In genomic region chr22:45159652-45160462, GRCh38 we compare ENCODE assay signal across 12 cellular contexts. TPM values are rescaled to one million over a fixed set of nuclear protein-coding genes. Genes with fewer than 3 reads are reported as not detected.
DNase-seq lines count a peak whose midpoint lies in the region; ATAC-seq, FAIRE-seq and TF ChIP-seq lines count a peak whose summit lies in the region.
"Had no signal": no experiment of that assay in that cellular context is flagged by ENCODE, and none has a peak within 500 bp of the region (broad histone marks: within the 10 kb centered on the region; RNA-seq: fewer than 3 reads in every experiment).

No MANE protein-coding gene starts in this region.

- 26% methylated on average over 5 of the region's 5 CpGs for WGBS in upper lobe of left lung, 2 donors

- H3K9ac ChIP-seq in kidney (ENCODE audit: low read length in 2 of 2): no peak overlapping the region

- intact Hi-C loops in kidney (cut with DNase I): no loop called here

- no peaks in the 10 kb centered on the region for H3K27me3 Mint-ChIP-seq in activated naive CD4-positive, alpha-beta T cell treated with anti-CD3 and anti-CD28 coated beads, Interleukin-2, amount 50 U/mL, for 24 hours
- H3K27me3 Mint-ChIP-seq: B cell; stimulated activated naive B cell treated with anti-CD40 and anti-IgM and Interleukin-4, amounts not matched to agents 10 μg/mL and 1 μg/mL and 100 μg/mL, for 72 hours had no signal

- DNase-seq in activated naive CD4-positive, alpha-beta T cell treated with anti-CD3 and anti-CD28 coated beads, Interleukin-2, amount 50 U/mL, for 72 hours (ENCODE audit: low spot score in 2 of 2): no peak
- DNase-seq in kidney (no peak), upper lobe of left lung (no peak), islet precursor cell (no peak)
- no peak for DNase-seq in stimulated activated CD4-positive, alpha-beta T cell treated with anti-CD3 and anti-CD28 coated beads, Interleukin-15, amount 100 ng/mL, for 24 hours
- DNase-seq: activated effector memory CD4-positive, alpha-beta T cell treated with Interleukin-2 at 50 U/mL for 16 hours; GOT3; stimulated activated naive B cell treated with anti-CD40 and anti-IgM and Interleukin-4, amounts not matched to agents 10 μg/mL and 1 μg/mL and 100 μg/mL, for 72 hours had no signal

- no peaks in the 10 kb centered on the region for H3K9me3 Mint-ChIP-seq in activated naive CD4-positive, alpha-beta T cell treated with anti-CD3 and anti-CD28 coated beads, Interleukin-2, amount 50 U/mL, for 24 hours
- no peaks in the 10 kb centered on the region for H3K9me3 Mint-ChIP-seq in activated naive CD4-positive, alpha-beta T cell treated with anti-CD3 and anti-CD28 coated beads, Interleukin-2, amount 50 U/mL, for 72 hours
- H3K9me3 Mint-ChIP-seq: stimulated activated naive B cell treated with anti-CD40 and anti-IgM and Interleukin-4, amounts not matched to agents 10 μg/mL and 1 μg/mL and 100 μg/mL, for 72 hours had no signal

- H3K4me1 Mint-ChIP-seq in activated naive CD4-positive, alpha-beta T cell treated with anti-CD3 and anti-CD28 coated beads, Interleukin-2, amount 50 U/mL, for 24 hours: peaks cover 25% of the 10 kb centered on the region

- peaks cover 16% of the 10 kb centered on the region for H3K36me3 Mint-ChIP-seq in activated naive CD4-positive, alpha-beta T cell treated with anti-CD3 and anti-CD28 coated beads, Interleukin-2, amount 50 U/mL, for 24 hours
- H3K36me3 Mint-ChIP-seq in activated naive CD4-positive, alpha-beta T cell treated with anti-CD3 and anti-CD28 coated beads, Interleukin-2, amount 50 U/mL, for 72 hours: peaks cover 26% of the 10 kb centered on the region in 2 donors

- H3K36me3 ChIP-seq in kidney (ENCODE audit: control insufficient read depth in 1 of 2, insufficient read depth in 2 of 2, low read length in 2 of 2): no peaks in the 10 kb centered on the region
- H3K36me3 ChIP-seq in upper lobe of left lung: peaks cover 0 to 17% (median 0%) of the 10 kb centered on the region in 4 donors

- H3K27me3 ChIP-seq in upper lobe of left lung: no peaks in the 10 kb centered on the region

- H3K4me3 ChIP-seq in WI38 (ENCODE audit: low read depth, low read length) (no peak overlapping the region), kidney (ENCODE audit: low read length in 2 of 2) (no peak overlapping the region), upper lobe of left lung (no peak overlapping the region)

- no peak for TF ChIP-seq POLR2A in upper lobe of left lung (IDR thresholded peaks at IDR 0.05)

- ATAC-seq in activated naive CD4-positive, alpha-beta T cell treated with anti-CD3 and anti-CD28 coated beads, Interleukin-2, amount 50 U/mL, for 72 hours: no peak
- no peak for ATAC-seq in upper lobe of left lung (ENCODE audit: low FRiP score in 2 of 2)
- ATAC-seq in GM18520 (IDR thresholded peaks at IDR 0.05; ENCODE audit: unreplicated experiment): no peak
- ATAC-seq: stimulated activated naive B cell treated with anti-CD40 and anti-IgM and Interleukin-4, amounts not matched to agents 10 μg/mL and 1 μg/mL and 100 μg/mL, for 72 hours had no signal

- peak overlapping the region; percentile 43 for H3K4me3 Mint-ChIP-seq in activated naive CD4-positive, alpha-beta T cell treated with anti-CD3 and anti-CD28 coated beads, Interleukin-2, amount 50 U/mL, for 24 hours
- H3K4me3 Mint-ChIP-seq: B cell; stimulated activated naive B cell treated with anti-CD40 and anti-IgM and Interleukin-4, amounts not matched to agents 10 μg/mL and 1 μg/mL and 100 μg/mL, for 72 hours had no signal

- TF ChIP-seq CTCF in WI38 (IDR thresholded peaks at IDR 0.05; ENCODE audit: low read depth, low read length): 0 out of 2 replicates have a peak, but pooled peaks have one; percentile 4
- TF ChIP-seq CTCF in kidney (IDR thresholded peaks at IDR 0.05; ENCODE audit: borderline replicate concordance, extremely low read depth, insufficient read depth): no peak
- peak in 4 of 6 experiments; percentile 18 to 49 (median 32) for TF ChIP-seq CTCF in upper lobe of left lung (IDR thresholded peaks at IDR 0.05)

- H3K4me1 ChIP-seq in kidney (ENCODE audit: control insufficient read depth in 1 of 2, insufficient read depth in 1 of 2, low read depth in 1 of 2, low read length in 2 of 2) (peaks cover 12 to 20% of the 10 kb centered on the region in 2 donors), upper lobe of left lung (peaks cover 31 to 57% (median 34%) of the 10 kb centered on the region in 4 donors)

- H3K9me3 ChIP-seq in kidney (ENCODE audit: control insufficient read depth in 1 of 2, low read length in 2 of 2) (no peaks in the 10 kb centered on the region), upper lobe of left lung (no peaks in the 10 kb centered on the region)

- no peak overlapping the region for H3K27ac Mint-ChIP-seq in activated naive CD4-positive, alpha-beta T cell treated with anti-CD3 and anti-CD28 coated beads, Interleukin-2, amount 50 U/mL, for 24 hours
- no peak overlapping the region for H3K27ac Mint-ChIP-seq in activated naive CD4-positive, alpha-beta T cell treated with anti-CD3 and anti-CD28 coated beads, Interleukin-2, amount 50 U/mL, for 72 hours
- H3K27ac Mint-ChIP-seq: B cell; stimulated activated naive B cell treated with anti-CD40 and anti-IgM and Interleukin-4, amounts not matched to agents 10 μg/mL and 1 μg/mL and 100 μg/mL, for 72 hours had no signal

- no peak for FAIRE-seq in kidney (lab: Jason Lieb, UNC)

- H3K27ac ChIP-seq in kidney (ENCODE audit: low read depth in 2 of 2, low read length in 2 of 2) (peak overlapping the region; percentile 32 to 62), upper lobe of left lung (peak overlapping the region; percentile 73 to 88 (median 80))

- no peak for TF ChIP-seq EP300 in upper lobe of left lung (IDR thresholded peaks at IDR 0.05)

RNA-seq across cellular contexts. Expression of gene NUP50, which starts 3.9 kb away (rescaled TPM):
- total RNA-seq in activated naive CD4-positive, alpha-beta T cell treated with anti-CD3 and anti-CD28 coated beads, Interleukin-2, amount 50 U/mL, for 72 hours: 100 to 1,000 TPM; 152 to 159 TPM
- total RNA-seq in kidney: 64.2 TPM
- 11.3 TPM for polyA plus RNA-seq in kidney (ENCODE audit: insufficient read depth, low read depth, low replicate concordance)
- 100 to 1,000 TPM in 1 of 6 donors, 10 to 100 TPM in 5; 57.9 to 115 (median 66.7) TPM for total RNA-seq in upper lobe of left lung
